ENCODE assay signal across 1 cellular context in the genomic region with DNA sequence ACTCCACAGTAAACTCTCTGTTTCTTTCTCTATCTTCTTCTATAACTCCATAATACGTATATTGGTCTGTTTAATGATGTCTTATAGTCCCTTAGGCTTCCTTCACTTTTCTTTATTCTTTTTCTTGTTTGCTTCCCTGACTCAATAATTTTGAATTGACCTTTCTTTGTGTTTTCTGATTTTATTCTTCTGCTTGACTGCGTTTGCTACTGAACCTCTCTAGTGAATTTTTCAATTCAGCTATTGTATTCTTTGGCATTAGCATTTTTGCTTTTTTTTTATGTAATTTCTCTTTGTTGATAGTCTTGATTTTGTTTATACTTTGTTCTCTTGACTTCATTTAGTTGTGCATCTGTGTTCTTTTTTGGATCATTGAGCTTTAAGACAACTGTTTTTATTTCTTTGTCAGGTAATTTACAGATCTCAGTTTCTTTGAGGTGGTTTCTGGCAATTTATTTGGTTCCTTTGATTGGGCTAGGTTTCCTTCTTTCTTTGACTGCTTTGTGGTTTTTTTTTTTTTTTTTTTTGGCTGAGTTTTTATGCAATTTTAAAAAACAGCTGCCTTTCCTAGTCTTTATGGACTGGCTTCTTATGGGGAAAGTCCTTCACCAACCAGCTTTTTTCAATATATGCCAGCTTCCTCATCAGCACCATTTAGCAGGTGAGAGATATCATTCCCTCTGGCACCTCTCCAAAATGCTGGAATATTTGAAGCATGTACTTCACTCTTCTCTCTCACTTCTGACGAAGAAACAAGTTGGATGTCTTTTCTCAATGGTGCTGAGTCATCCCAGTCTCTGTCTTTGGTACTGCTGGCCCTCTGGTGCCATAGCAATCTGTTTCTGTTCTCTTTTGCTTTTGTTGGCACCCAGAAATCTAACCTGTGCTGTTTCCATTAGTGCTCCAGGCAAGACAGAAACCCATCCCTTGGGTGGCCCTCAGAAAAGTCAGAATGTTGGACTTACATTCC.
TF ChIP-seq lines count a peak whose summit lies in the region.

No MANE protein-coding gene starts in this region.

TF ChIP-seq in SK-N-SH, 30 proteins besides CTCF, POLR2A, EP300 and RAD21:
- TF ChIP-seq, protein P1, sequence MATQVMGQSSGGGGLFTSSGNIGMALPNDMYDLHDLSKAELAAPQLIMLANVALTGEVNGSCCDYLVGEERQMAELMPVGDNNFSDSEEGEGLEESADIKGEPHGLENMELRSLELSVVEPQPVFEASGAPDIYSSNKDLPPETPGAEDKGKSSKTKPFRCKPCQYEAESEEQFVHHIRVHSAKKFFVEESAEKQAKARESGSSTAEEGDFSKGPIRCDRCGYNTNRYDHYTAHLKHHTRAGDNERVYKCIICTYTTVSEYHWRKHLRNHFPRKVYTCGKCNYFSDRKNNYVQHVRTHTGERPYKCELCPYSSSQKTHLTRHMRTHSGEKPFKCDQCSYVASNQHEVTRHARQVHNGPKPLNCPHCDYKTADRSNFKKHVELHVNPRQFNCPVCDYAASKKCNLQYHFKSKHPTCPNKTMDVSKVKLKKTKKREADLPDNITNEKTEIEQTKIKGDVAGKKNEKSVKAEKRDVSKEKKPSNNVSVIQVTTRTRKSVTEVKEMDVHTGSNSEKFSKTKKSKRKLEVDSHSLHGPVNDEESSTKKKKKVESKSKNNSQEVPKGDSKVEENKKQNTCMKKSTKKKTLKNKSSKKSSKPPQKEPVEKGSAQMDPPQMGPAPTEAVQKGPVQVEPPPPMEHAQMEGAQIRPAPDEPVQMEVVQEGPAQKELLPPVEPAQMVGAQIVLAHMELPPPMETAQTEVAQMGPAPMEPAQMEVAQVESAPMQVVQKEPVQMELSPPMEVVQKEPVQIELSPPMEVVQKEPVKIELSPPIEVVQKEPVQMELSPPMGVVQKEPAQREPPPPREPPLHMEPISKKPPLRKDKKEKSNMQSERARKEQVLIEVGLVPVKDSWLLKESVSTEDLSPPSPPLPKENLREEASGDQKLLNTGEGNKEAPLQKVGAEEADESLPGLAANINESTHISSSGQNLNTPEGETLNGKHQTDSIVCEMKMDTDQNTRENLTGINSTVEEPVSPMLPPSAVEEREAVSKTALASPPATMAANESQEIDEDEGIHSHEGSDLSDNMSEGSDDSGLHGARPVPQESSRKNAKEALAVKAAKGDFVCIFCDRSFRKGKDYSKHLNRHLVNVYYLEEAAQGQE (IDR thresholded peaks at IDR 0.05; ENCODE audit: low read depth, low read length): peak; percentile 63; the same call in 1 of the 2 replicates
- TF ChIP-seq TEAD4 (IDR thresholded peaks at IDR 0.05; ENCODE audit: borderline replicate concordance, insufficient read depth): no peak
- TF ChIP-seq, protein P2, sequence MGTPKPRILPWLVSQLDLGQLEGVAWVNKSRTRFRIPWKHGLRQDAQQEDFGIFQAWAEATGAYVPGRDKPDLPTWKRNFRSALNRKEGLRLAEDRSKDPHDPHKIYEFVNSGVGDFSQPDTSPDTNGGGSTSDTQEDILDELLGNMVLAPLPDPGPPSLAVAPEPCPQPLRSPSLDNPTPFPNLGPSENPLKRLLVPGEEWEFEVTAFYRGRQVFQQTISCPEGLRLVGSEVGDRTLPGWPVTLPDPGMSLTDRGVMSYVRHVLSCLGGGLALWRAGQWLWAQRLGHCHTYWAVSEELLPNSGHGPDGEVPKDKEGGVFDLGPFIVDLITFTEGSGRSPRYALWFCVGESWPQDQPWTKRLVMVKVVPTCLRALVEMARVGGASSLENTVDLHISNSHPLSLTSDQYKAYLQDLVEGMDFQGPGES (IDR thresholded peaks at IDR 0.05; ENCODE audit: low read depth, low read length): no peak
